14 cellular contexts compared by ENCODE assay signal in the genomic region with DNA sequence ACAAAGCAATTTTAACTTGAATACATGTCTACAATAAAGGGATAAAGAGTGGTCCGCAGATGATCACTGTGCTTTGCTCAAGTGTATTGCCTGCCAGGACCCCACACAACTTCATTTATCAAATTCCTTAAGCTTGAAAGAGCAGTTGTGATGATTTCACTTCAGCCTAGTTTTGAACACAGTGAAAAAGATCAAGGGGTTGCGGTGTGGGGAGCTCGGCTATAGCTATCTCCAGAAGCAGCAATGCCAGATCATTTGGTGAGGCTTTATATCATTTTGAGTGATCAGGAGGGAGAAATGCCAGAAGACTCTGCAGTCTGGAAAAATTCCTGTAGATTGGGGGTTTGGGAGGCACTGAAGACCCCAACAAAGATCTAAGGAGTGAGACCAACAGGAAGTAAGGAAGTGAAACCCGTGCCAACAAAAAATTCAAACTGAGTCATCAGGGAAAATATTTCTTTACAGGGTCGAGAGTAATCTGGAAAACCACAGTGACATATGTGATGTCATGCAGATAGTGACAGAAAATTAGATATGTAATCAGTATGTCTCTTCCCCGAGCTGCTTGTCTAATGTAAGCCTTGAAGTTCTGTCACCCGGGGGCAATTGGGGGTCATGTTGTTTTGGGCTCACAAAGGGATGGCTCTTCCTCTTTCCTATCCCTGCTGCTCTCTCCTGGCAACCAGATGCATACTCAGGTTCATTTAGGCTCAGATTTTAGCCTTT.
DNase-seq lines count a peak whose midpoint lies in the region; ATAC-seq, FAIRE-seq and TF ChIP-seq lines count a peak whose summit lies in the region.
"Had no signal": no experiment of that assay in that cellular context is flagged by ENCODE, and none has a peak within 500 bp of the region (broad histone marks: within the 10 kb centered on the region; RNA-seq: fewer than 3 reads in every experiment).

No MANE protein-coding gene starts in this region.

- peak overlapping the region; percentile 53 for H2AFZ ChIP-seq in IMR-90 (replicated peaks; ENCODE audit: low read length, poor library complexity)
- no peak overlapping the region for H2AFZ ChIP-seq in astrocyte (ENCODE audit: low read depth, low read length)
- H2AFZ ChIP-seq in hepatocyte, result no peak overlapping the region

- H2BK5ac ChIP-seq in IMR-90 (ENCODE audit: low read depth, low read length, poor library complexity, severe bottlenecking), result no peak overlapping the region

- H3K36me3 ChIP-seq in A673 (ENCODE audit: insufficient read depth, low read length, poor library complexity, severe bottlenecking) (no peaks in the 10 kb centered on the region), IMR-90 (ENCODE audit: control insufficient read depth, insufficient read depth, low read length) (no peaks in the 10 kb centered on the region), astrocyte (ENCODE audit: insufficient read depth, low read length) (no peaks in the 10 kb centered on the region), hepatocyte (replicated peaks; ENCODE audit: insufficient read depth, low read depth) (no peaks in the 10 kb centered on the region)
- H3K36me3 ChIP-seq: colonic mucosa had no signal

- TF ChIP-seq CTCF in A673 (conservative IDR thresholded peaks at IDR 0.05; ENCODE audit: low read depth, low read length) (no peak), IMR-90 (conservative IDR thresholded peaks at IDR 0.05; ENCODE audit: low read depth, low read length) (no peak), astrocyte (IDR thresholded peaks at IDR 0.05; ENCODE audit: insufficient read depth, low read depth, low read length) (no peak), hepatocyte (IDR thresholded peaks at IDR 0.05; ENCODE audit: poor library complexity) (no peak)

- peak overlapping the region; percentile 91 for H2BK20ac ChIP-seq in IMR-90 (ENCODE audit: low read depth, low read length)

- H3K14ac ChIP-seq in IMR-90 (replicated peaks; ENCODE audit: low read depth, low read length), result peak overlapping the region; percentile 57; the same call in 1 of the 2 replicates

- H3K56ac ChIP-seq in IMR-90 (ENCODE audit: extremely low read depth, insufficient read depth, low read length), result peak overlapping the region; percentile 23; the same call in 1 of the 2 replicates

- H3K27ac ChIP-seq in A673 (ENCODE audit: low read depth, low read length, poor library complexity, severe bottlenecking), result no peak overlapping the region
- peak overlapping the region; percentile 23; the same call in 1 of the 2 replicates for H3K27ac ChIP-seq in IMR-90 (ENCODE audit: insufficient read depth, low read length)
- peak overlapping the region; percentile 61 for H3K27ac ChIP-seq in astrocyte (ENCODE audit: low read depth, low read length)
- peak overlapping the region; percentile 13 for H3K27ac ChIP-seq in hepatocyte
- H3K27ac ChIP-seq: colonic mucosa, HL-60, testis had no signal

- H3K9me2 ChIP-seq in hepatocyte (replicated peaks; ENCODE audit: insufficient read depth), result no peaks in the 10 kb centered on the region

- DNase-seq in A673 (ENCODE audit: low spot score) (peak; percentile 20), IMR-90 (peak; percentile 71), astrocyte (ENCODE audit: low read depth) (peak; percentile 85), hepatocyte (ENCODE audit: low spot score) (no peak), middle frontal gyrus (ENCODE audit: extremely low spot score, low spot score) (no peak), frontal cortex (ENCODE audit: low spot score in 2 of 2) (no peak), HEK293T (ENCODE audit: extremely low spot score) (no peak), KG1 (lab: John Stamatoyannopoulos, UW) (no peak)
- DNase-seq: activated B cell treated with CpG ODN at 0.5 μM for 24 hours; activated naive CD8-positive, alpha-beta T cell treated with anti-CD3 and anti-CD28 coated beads for 36 hours; colonic mucosa; MM.1S had no signal

- TF ChIP-seq RAD21 in IMR-90 (IDR thresholded peaks at IDR 0.05; ENCODE audit: low read length), result no peak

- H3K18ac ChIP-seq in IMR-90 (ENCODE audit: low read depth, low read length), result peak overlapping the region; percentile 36

- H3K4me1 ChIP-seq in A673 (ENCODE audit: insufficient read depth, low read length, poor library complexity, severe bottlenecking) (no peaks in the 10 kb centered on the region), IMR-90 (ENCODE audit: control insufficient read depth, insufficient read depth, low read length) (peaks cover 19% of the 10 kb centered on the region), astrocyte (ENCODE audit: insufficient read depth, low read length) (peaks cover 30% of the 10 kb centered on the region), hepatocyte (ENCODE audit: insufficient read depth) (peaks cover 8% of the 10 kb centered on the region)
- H3K4me1 ChIP-seq: colonic mucosa had no signal

- peak overlapping the region; percentile 91 for H2BK120ac ChIP-seq in IMR-90 (ENCODE audit: low read depth, low read length)

- H3K79me2 ChIP-seq in astrocyte (ENCODE audit: insufficient read depth, low read length) (no peaks in the 10 kb centered on the region), hepatocyte (no peaks in the 10 kb centered on the region)

- in situ Hi-C loops in IMR-90 (cut with MboI; ENCODE audit: low sequenced_read_pairs), result no loop called here

- peak overlapping the region; percentile 60; the same call in 1 of the 2 replicates for H3K23ac ChIP-seq in IMR-90 (ENCODE audit: low read depth, low read length)

- H4K91ac ChIP-seq in IMR-90 (ENCODE audit: insufficient read depth, low read depth, low read length), result peak overlapping the region; percentile 34

- ATAC-seq in IMR-90 (ENCODE audit: low read depth), result peak; percentile 41; the same call in 1 of the 2 replicates

- H3K9me3 ChIP-seq in A673 (ENCODE audit: low read depth, low read length, poor library complexity, severe bottlenecking) (no peaks in the 10 kb centered on the region), IMR-90 (ENCODE audit: control insufficient read depth, insufficient read depth, low read length) (no peaks in the 10 kb centered on the region), astrocyte (ENCODE audit: insufficient read depth, low read depth, low read length) (no peaks in the 10 kb centered on the region), hepatocyte (ENCODE audit: low read depth) (no peaks in the 10 kb centered on the region)
- H3K9me3 ChIP-seq: colonic mucosa, testis had no signal

- H3K27me3 ChIP-seq in A673 (replicated peaks; ENCODE audit: insufficient read depth, low read depth, low read length, poor library complexity) (no peaks in the 10 kb centered on the region), IMR-90 (ENCODE audit: control insufficient read depth, insufficient read depth, low read length) (no peaks in the 10 kb centered on the region), astrocyte (ENCODE audit: insufficient read depth, low read length) (no peaks in the 10 kb centered on the region), hepatocyte (no peaks in the 10 kb centered on the region)
- H3K27me3 ChIP-seq: colonic mucosa, testis had no signal

- no peak for FAIRE-seq in astrocyte (lab: Jason Lieb, UNC)
- no peak for FAIRE-seq in frontal cortex (lab: Jason Lieb, UNC)

- no peaks in the 10 kb centered on the region for H4K20me1 ChIP-seq in IMR-90 (ENCODE audit: insufficient read depth, low read length)
- no peaks in the 10 kb centered on the region for H4K20me1 ChIP-seq in astrocyte (ENCODE audit: insufficient read depth, low read length)
- no peaks in the 10 kb centered on the region for H4K20me1 ChIP-seq in hepatocyte (ENCODE audit: insufficient read depth, poor library complexity, severe bottlenecking)

- H3K4me3 ChIP-seq in A673 (ENCODE audit: low read depth, low read length, poor library complexity, severe bottlenecking) (no peak overlapping the region), IMR-90 (ENCODE audit: insufficient read depth, low read depth, low read length) (no peak overlapping the region), astrocyte (ENCODE audit: insufficient read depth, low read depth, low read length) (no peak overlapping the region), hepatocyte (no peak overlapping the region)
- H3K4me3 ChIP-seq: colonic mucosa, testis had no signal

- H4K5ac ChIP-seq in IMR-90 (ENCODE audit: low read depth, low read length), result no peak overlapping the region

- POLR2A ChIA-PET in A673 (lab: Charles Lee; ENCODE audit: low non-redundant PET), result no interaction called here
- POLR2A ChIA-PET in IMR-90 (lab: Charles Lee; ENCODE audit: unreplicated experiment), result no interaction called here
- POLR2A ChIA-PET in HEK293T (lab: Yijun Ruan, JAX), result no interaction called here

- peaks cover 18% of the 10 kb centered on the region for H3K9me1 ChIP-seq in IMR-90 (ENCODE audit: insufficient read depth, low read length)

- H4K8ac ChIP-seq in IMR-90 (ENCODE audit: low read depth in 2 of 2, low read length in 2 of 2), result peak overlapping the region; percentile 25 to 51; a peak in 3 of 4 replicates

- H3K27me3 Mint-ChIP-seq in astrocyte (ENCODE audit: low read depth, unreplicated experiment), result peaks cover 5% of the 10 kb centered on the region
- H3K27me3 Mint-ChIP-seq: activated B cell treated with CpG ODN at 0.5 μM for 24 hours; activated naive CD8-positive, alpha-beta T cell treated with anti-CD3 and anti-CD28 coated beads for 36 hours had no signal

- H3K4me2 ChIP-seq in IMR-90 (ENCODE audit: low read depth, low read length) (peak overlapping the region; percentile 50), astrocyte (ENCODE audit: low read length) (peak overlapping the region; percentile 74), hepatocyte (peak overlapping the region; percentile 21)

- H3K4me3 Mint-ChIP-seq in astrocyte (ENCODE audit: unreplicated experiment), result no peak overlapping the region
- H3K4me3 Mint-ChIP-seq: activated B cell treated with CpG ODN at 0.5 μM for 24 hours; activated naive CD8-positive, alpha-beta T cell treated with anti-CD3 and anti-CD28 coated beads for 36 hours had no signal

- peak overlapping the region; percentile 37; the same call in 1 of the 3 replicates for H2BK15ac ChIP-seq in IMR-90 (ENCODE audit: low read depth, low read length)

- H3K79me1 ChIP-seq in IMR-90 (ENCODE audit: low read depth in 1 of 2, low read length in 2 of 2), result peaks cover 0 to 6% of the 10 kb centered on the region in 2 experiments; a peak in 1 of 4 replicates

- peaks cover 35% of the 10 kb centered on the region for H3K4me1 Mint-ChIP-seq in astrocyte (ENCODE audit: low read depth, unreplicated experiment)
- H3K4me1 Mint-ChIP-seq: activated B cell treated with CpG ODN at 0.5 μM for 24 hours; activated naive CD8-positive, alpha-beta T cell treated with anti-CD3 and anti-CD28 coated beads for 36 hours had no signal

- 0% methylated on average over 2 of the region's 7 CpGs; no CpG with 5 or more reads in 1 of the 2 experiments for WGBS in IMR-90 (ENCODE audit: extremely low coverage in 2 of 2, insufficient read length in 1 of 2), 2 experiments
- 60% methylated on average over 7 of the region's 7 CpGs for WGBS in hepatocyte (ENCODE audit: low lambda C conversion rate, missing lambda C conversion rate)

- no TSS peak for BruUV-seq in A673 (replicated peaks; lab: Mats Ljungman, UMichigan)
- no TSS peak for BruUV-seq in IMR-90 (replicated peaks; lab: Mats Ljungman, UMichigan)

- H3K36me3 Mint-ChIP-seq in astrocyte (ENCODE audit: low read depth, unreplicated experiment), result no peaks in the 10 kb centered on the region
- H3K36me3 Mint-ChIP-seq: activated naive CD8-positive, alpha-beta T cell treated with anti-CD3 and anti-CD28 coated beads for 36 hours had no signal

- CTCF ChIA-PET in A673 (lab: Charles Lee) (no interaction called here), IMR-90 (lab: Yijun Ruan, JAX) (interaction anchor here (0.6 to 1.0 kb wide), 2 partner anchors 25 to 33 kb away, joined by 4 to 6 read pairs; no protein-coding TSS in a partner anchor), HEK293T (lab: Yijun Ruan, JAX) (interaction anchor here (1.6 kb wide), 1 partner anchor 11 kb away, joined by 3 read pairs; no protein-coding TSS in a partner anchor)

- H3K9ac ChIP-seq in IMR-90 (ENCODE audit: low read depth, low read length) (peak overlapping the region; percentile 27; the same call in 1 of the 2 replicates), astrocyte (ENCODE audit: low read length) (peak overlapping the region; percentile 34)

- intact Hi-C loops in A673 (cut with micrococcal nuclease; ENCODE audit: unreplicated experiment), result no loop called here
- intact Hi-C loops in IMR-90 (cut with micrococcal nuclease), result no loop called here

- peak overlapping the region; percentile 65 for H3K4ac ChIP-seq in IMR-90 (ENCODE audit: low read depth, low read length)

- dilution Hi-C loops in IMR-90 (cut with HindIII; ENCODE audit: low sequenced_read_pairs, unreplicated experiment), result no loop called here

- peak overlapping the region; percentile 13; the same call in 1 of the 2 replicates for H2AK5ac ChIP-seq in IMR-90 (ENCODE audit: low read depth, low read length)

- H2AK9ac ChIP-seq in IMR-90 (replicated peaks; ENCODE audit: low read depth, low read length, poor library complexity), result no peak overlapping the region

- peak overlapping the region; percentile 64 for H3K27ac Mint-ChIP-seq in astrocyte (ENCODE audit: unreplicated experiment)
- H3K27ac Mint-ChIP-seq: activated B cell treated with CpG ODN at 0.5 μM for 24 hours; activated naive CD8-positive, alpha-beta T cell treated with anti-CD3 and anti-CD28 coated beads for 36 hours had no signal

- no peak for TF ChIP-seq POLR2A in IMR-90 (IDR thresholded peaks at IDR 0.05; ENCODE audit: low read depth, low read length)

- H3K9me3 Mint-ChIP-seq in astrocyte (ENCODE audit: unreplicated experiment), result no peaks in the 10 kb centered on the region
- H3K9me3 Mint-ChIP-seq: activated B cell treated with CpG ODN at 0.5 μM for 24 hours; activated naive CD8-positive, alpha-beta T cell treated with anti-CD3 and anti-CD28 coated beads for 36 hours had no signal

Comparison
In these comparisons a context has a peak if more than half of its experiments do, and no peak if none do; other contexts are left out.
1. DNase-seq: peak in A673 (single experiment), IMR-90 (single experiment) and astrocyte (single experiment); none in hepatocyte (single experiment), middle frontal gyrus (single experiment), frontal cortex (0 of 2), HEK293T (single experiment) and KG1 (single experiment).
2. H3K4me2 ChIP-seq: peak in every context shown above with its lines; median percentile 74 in astrocyte; 50 in IMR-90; 21 in hepatocyte.